22 cellular contexts compared by ENCODE assay signal in genomic region chr10:69417542-69417941, GRCh38. TPM values are rescaled to one million over a fixed set of nuclear protein-coding genes. Genes with fewer than 3 reads are reported as not detected.
"Had no signal": no experiment of that assay in that cellular context is flagged by ENCODE, and none has a peak within 500 bp of the region (broad histone marks: within the 10 kb centered on the region; RNA-seq: fewer than 3 reads in every experiment).

No MANE protein-coding gene starts in this region.

- H3K9me3 Mint-ChIP-seq: activated CD4-positive, alpha-beta memory T cell treated with anti-CD3 and anti-CD28 coated beads, Interleukin-2, amount 10 ng/mL, durations not matched to agents 7 days and 5 days; activated naive CD8-positive, alpha-beta T cell treated with anti-CD3 and anti-CD28 coated beads, Interleukin-2, amount 10 ng/mL, durations not matched to agents 7 days and 5 days; activated T-helper 17 cell treated with anti-CD3 and anti-CD28 coated beads, Interleukin-2, amount 50 U/mL, for 72 hours; effector memory CD8-positive, alpha-beta T cell; naive thymus-derived CD8-positive, alpha-beta T cell had no signal

- H3K4me3 ChIP-seq: cardiac muscle cell, tibial nerve had no signal

- H3K9me3 ChIP-seq: neutrophil, tibial nerve had no signal

- H3K4me3 Mint-ChIP-seq: activated CD4-positive, alpha-beta memory T cell treated with anti-CD3 and anti-CD28 coated beads, Interleukin-2, amount 10 ng/mL, durations not matched to agents 7 days and 5 days; activated naive CD8-positive, alpha-beta T cell treated with anti-CD3 and anti-CD28 coated beads, Interleukin-2, amount 10 ng/mL, durations not matched to agents 7 days and 5 days; activated T-helper 17 cell treated with anti-CD3 and anti-CD28 coated beads, Interleukin-2, amount 50 U/mL, for 72 hours; effector memory CD8-positive, alpha-beta T cell; naive thymus-derived CD8-positive, alpha-beta T cell had no signal

- H3K27ac ChIP-seq: cardiac muscle cell, epithelial cell of prostate, neutrophil, parathyroid adenoma had no signal

- DNase-seq: activated CD4-positive, alpha-beta memory T cell treated with anti-CD3 and anti-CD28 coated beads, Interleukin-2, amount 10 ng/mL, durations not matched to agents 7 days and 5 days; activated CD4-positive, alpha-beta T cell treated with anti-CD3 and anti-CD28 coated beads for 48 hours; activated CD4-positive, CD25-positive, alpha-beta regulatory T cell; activated naive CD4-positive, alpha-beta T cell treated with Interleukin-2 at 50 U/mL for 16 hours; activated T-cell treated with anti-CD3 and anti-CD28 coated beads, Interleukin-2, amount 50 U/mL, for 1 hour; effector memory CD8-positive, alpha-beta T cell; foreskin melanocyte; mammary epithelial cell; naive thymus-derived CD8-positive, alpha-beta T cell; stimulated activated CD4-positive, alpha-beta T cell treated with anti-CD3 and anti-CD28 coated beads, Interleukin-2, amount 100 ng/mL, for 24 hours; stimulated activated naive CD4-positive, alpha-beta T cell treated with Interleukin-2 at 50 U/mL for 16 hours; T-helper 1 cell; T-helper 9 cell had no signal

- ATAC-seq: activated T-helper 17 cell treated with anti-CD3 and anti-CD28 coated beads, Interleukin-2, amount 50 U/mL, for 72 hours; effector memory CD8-positive, alpha-beta T cell; left lobe of liver; naive thymus-derived CD8-positive, alpha-beta T cell had no signal

- H3K27me3 ChIP-seq: cardiac muscle cell, tibial nerve had no signal

- H3K27me3 Mint-ChIP-seq: activated naive CD8-positive, alpha-beta T cell treated with anti-CD3 and anti-CD28 coated beads, Interleukin-2, amount 10 ng/mL, durations not matched to agents 7 days and 5 days; activated T-helper 17 cell treated with anti-CD3 and anti-CD28 coated beads, Interleukin-2, amount 50 U/mL, for 72 hours had no signal

- H3K4me1 ChIP-seq: parathyroid adenoma had no signal

- H3K36me3 ChIP-seq: cardiac muscle cell, neutrophil, tibial nerve had no signal

- H3K9ac ChIP-seq: parathyroid adenoma had no signal

- H3K36me3 Mint-ChIP-seq: activated naive CD8-positive, alpha-beta T cell treated with anti-CD3 and anti-CD28 coated beads, Interleukin-2, amount 10 ng/mL, durations not matched to agents 7 days and 5 days; naive thymus-derived CD8-positive, alpha-beta T cell had no signal

- H3K27ac Mint-ChIP-seq: activated CD4-positive, alpha-beta memory T cell treated with anti-CD3 and anti-CD28 coated beads, Interleukin-2, amount 10 ng/mL, durations not matched to agents 7 days and 5 days; activated naive CD8-positive, alpha-beta T cell treated with anti-CD3 and anti-CD28 coated beads, Interleukin-2, amount 10 ng/mL, durations not matched to agents 7 days and 5 days; activated T-helper 17 cell treated with anti-CD3 and anti-CD28 coated beads, Interleukin-2, amount 50 U/mL, for 72 hours; effector memory CD8-positive, alpha-beta T cell had no signal

RNA-seq across cellular contexts. Expression of gene TACR2, which starts 0.8 kb away (rescaled TPM):
- total RNA-seq: activated CD4-positive, alpha-beta memory T cell treated with anti-CD3 and anti-CD28 coated beads, Interleukin-2, amount 10 ng/mL, durations not matched to agents 7 days and 5 days; activated naive CD8-positive, alpha-beta T cell treated with anti-CD3 and anti-CD28 coated beads, Interleukin-2, amount 10 ng/mL, durations not matched to agents 7 days and 5 days; activated T-helper 17 cell treated with anti-CD3 and anti-CD28 coated beads, Interleukin-2, amount 50 U/mL, for 72 hours; cardiac muscle cell; chondrocyte; left lobe of liver; mammary epithelial cell; naive thymus-derived CD8-positive, alpha-beta T cell had no signal
- polyA plus RNA-seq: naive thymus-derived CD8-positive, alpha-beta T cell had no signal
